20 cellular contexts compared by ENCODE assay signal in the genomic region with DNA sequence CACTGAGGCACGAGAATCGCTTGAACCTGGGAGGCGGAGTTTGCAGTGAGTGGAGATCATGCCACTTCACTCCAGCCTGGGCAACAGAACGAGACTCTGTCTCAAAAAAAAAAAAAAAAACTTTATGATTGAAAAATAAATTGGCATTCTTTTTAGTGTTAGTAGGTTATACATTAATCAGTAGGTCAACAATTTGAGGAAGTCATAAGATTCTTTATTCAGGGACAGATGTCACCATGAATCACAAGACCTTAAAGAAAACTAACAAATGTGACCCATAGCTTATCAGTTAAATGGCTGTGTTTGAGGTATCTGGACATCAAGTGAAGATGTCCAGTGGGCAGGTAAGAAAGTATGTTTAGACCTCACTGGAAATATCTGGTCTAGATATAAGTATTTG.
"Had no signal": no experiment of that assay in that cellular context is flagged by ENCODE, and none has a peak within 500 bp of the region (broad histone marks: within the 10 kb centered on the region; RNA-seq: fewer than 3 reads in every experiment).

No MANE protein-coding gene starts in this region.

- FAIRE-seq: endothelial cell of umbilical vein had no signal

- H3K9me3 ChIP-seq: neutrophil, tibial artery, upper lobe of left lung, vagina had no signal

- H3K9me3 Mint-ChIP-seq: endodermal cell; naive thymus-derived CD8-positive, alpha-beta T cell; stimulated activated naive CD8-positive, alpha-beta T cell treated with anti-CD3 and anti-CD28 coated beads, Interleukin-15, Interleukin-2, amounts not matched to agents 100 ng/mL and 50 ng/mL, for 24 hours had no signal

- H3K27ac ChIP-seq: coronary artery, foreskin keratinocyte, neutrophil, tibial artery, upper lobe of left lung, vagina had no signal

- H3K4me1 Mint-ChIP-seq: endodermal cell; stimulated activated memory B cell treated with anti-CD40 and anti-IgM and Interleukin-4, amounts not matched to agents 10 μg/mL and 1 μg/mL and 100 μg/mL, for 72 hours had no signal

- H3K27me3 ChIP-seq: foreskin keratinocyte, neutrophil, upper lobe of left lung, vagina had no signal

- H3K4me1 ChIP-seq: foreskin keratinocyte, tibial artery, upper lobe of left lung, vagina had no signal

- H3K4me3 ChIP-seq: coronary artery, smooth muscle cell, tibial artery, upper lobe of left lung, vagina had no signal

- H3K4me3 Mint-ChIP-seq: endodermal cell; naive thymus-derived CD8-positive, alpha-beta T cell; stimulated activated memory B cell treated with anti-CD40 and anti-IgM and Interleukin-4, amounts not matched to agents 10 μg/mL and 1 μg/mL and 100 μg/mL, for 72 hours; stimulated activated naive CD8-positive, alpha-beta T cell treated with anti-CD3 and anti-CD28 coated beads, Interleukin-15, Interleukin-2, amounts not matched to agents 100 ng/mL and 50 ng/mL, for 24 hours had no signal

- H3K4me2 ChIP-seq: smooth muscle cell had no signal

- DNase-seq: effector CD4-positive, alpha-beta T cell; endodermal cell; erythroblast; foreskin keratinocyte; head of caudate nucleus; mammary epithelial cell; naive thymus-derived CD8-positive, alpha-beta T cell; posterior cingulate gyrus; right cardiac atrium; stimulated activated CD4-positive, alpha-beta T cell treated with anti-CD3 and anti-CD28 coated beads, Interleukin-4, amount 100 ng/mL, for 1 hour; tibial artery; upper lobe of left lung had no signal

- H3K36me3 Mint-ChIP-seq: stimulated activated memory B cell treated with anti-CD40 and anti-IgM and Interleukin-4, amounts not matched to agents 10 μg/mL and 1 μg/mL and 100 μg/mL, for 72 hours had no signal

- ATAC-seq: foreskin keratinocyte; left lobe of liver; naive thymus-derived CD8-positive, alpha-beta T cell; right cardiac atrium; stimulated activated memory B cell treated with anti-CD40 and anti-IgM and Interleukin-4, amounts not matched to agents 10 μg/mL and 1 μg/mL and 100 μg/mL, for 72 hours had no signal

- H3K36me3 ChIP-seq: neutrophil, tibial artery, upper lobe of left lung, vagina had no signal

- H3K27ac Mint-ChIP-seq: endodermal cell; stimulated activated memory B cell treated with anti-CD40 and anti-IgM and Interleukin-4, amounts not matched to agents 10 μg/mL and 1 μg/mL and 100 μg/mL, for 72 hours; stimulated activated naive CD8-positive, alpha-beta T cell treated with anti-CD3 and anti-CD28 coated beads, Interleukin-15, Interleukin-2, amounts not matched to agents 100 ng/mL and 50 ng/mL, for 24 hours had no signal
